Comparison of ENCODE assay signal across 8 cellular contexts in genomic region chr14:100240725-100241032, GRCh38. TPM values are rescaled to one million over a fixed set of nuclear protein-coding genes. Genes with fewer than 3 reads are reported as not detected.
A peak's percentile ranks its signal among the peaks of the same experiment; 100 is the strongest.
DNase-seq lines count a peak whose midpoint lies in the region; ATAC-seq and TF ChIP-seq lines count a peak whose summit lies in the region.

No MANE protein-coding gene starts in this region.

- peak overlapping the region; percentile 49 to 63 for H3K4me3 ChIP-seq in muscle layer of colon (ENCODE audit: low read depth in 1 of 2, low read length in 2 of 2)

- peak overlapping the region; percentile 99 for H3K9ac ChIP-seq in muscle layer of colon (ENCODE audit: low read length)

- H3K27ac ChIP-seq in muscle layer of colon (ENCODE audit: low read depth, low read length): peak overlapping the region; percentile 68

- H3K27me3 ChIP-seq in muscle layer of colon (ENCODE audit: control insufficient read depth in 1 of 2, insufficient read depth in 2 of 2, low read length in 2 of 2): no peaks in the 10 kb centered on the region

- peak overlapping the region; percentile 89 for H3K4me3 Mint-ChIP-seq in stimulated activated naive CD8-positive, alpha-beta T cell treated with anti-CD3 and anti-CD28 coated beads, Interleukin-15, Interleukin-2, amounts not matched to agents 100 ng/mL and 50 ng/mL, for 24 hours
- H3K4me3 Mint-ChIP-seq in chondrocyte (ENCODE audit: unreplicated experiment): peak overlapping the region; percentile 73

- ATAC-seq in stimulated activated naive CD8-positive, alpha-beta T cell treated with anti-CD3 and anti-CD28 coated beads, Interleukin-15, Interleukin-2, amounts not matched to agents 100 U/mL and 50 U/mL, for 24 hours: no peak
- ATAC-seq in HG03196 (IDR thresholded peaks at IDR 0.05; ENCODE audit: unreplicated experiment): no peak

- H3K36me3 ChIP-seq in muscle layer of colon (ENCODE audit: insufficient read depth, low read length): no peaks in the 10 kb centered on the region

- no peaks in the 10 kb centered on the region for H3K9me3 ChIP-seq in muscle layer of colon (ENCODE audit: low read length)

- peaks cover 43% of the 10 kb centered on the region for H3K4me1 ChIP-seq in muscle layer of colon (ENCODE audit: insufficient read depth, low read length)

- DNase-seq in stimulated activated naive CD8-positive, alpha-beta T cell treated with anti-CD3 and anti-CD28 coated beads, Interleukin-15, Interleukin-2, amounts not matched to agents 100 U/mL and 50 U/mL, for 24 hours: no peak
- DNase-seq in chondrocyte (ENCODE audit: low spot score): no peak
- DNase-seq in ureter (ENCODE audit: low spot score): no peak
- DNase-seq in SK-N-DZ (ENCODE audit: low spot score): no peak
- no peak for DNase-seq in AG08396 (ENCODE audit: low spot score)

- H3K4me1 Mint-ChIP-seq in stimulated activated naive CD8-positive, alpha-beta T cell treated with anti-CD3 and anti-CD28 coated beads, Interleukin-15, Interleukin-2, amounts not matched to agents 100 ng/mL and 50 ng/mL, for 24 hours (ENCODE audit: low read depth): peaks cover 64% of the 10 kb centered on the region
- peaks cover 48% of the 10 kb centered on the region for H3K4me1 Mint-ChIP-seq in chondrocyte (ENCODE audit: low read depth)

- peaks cover 52% of the 10 kb centered on the region for H3K36me3 Mint-ChIP-seq in stimulated activated naive CD8-positive, alpha-beta T cell treated with anti-CD3 and anti-CD28 coated beads, Interleukin-15, Interleukin-2, amounts not matched to agents 100 ng/mL and 50 ng/mL, for 24 hours (ENCODE audit: low read depth)
- no peaks in the 10 kb centered on the region for H3K36me3 Mint-ChIP-seq in chondrocyte (ENCODE audit: low read depth)

- H3K27ac Mint-ChIP-seq in stimulated activated naive CD8-positive, alpha-beta T cell treated with anti-CD3 and anti-CD28 coated beads, Interleukin-15, Interleukin-2, amounts not matched to agents 100 ng/mL and 50 ng/mL, for 24 hours: peak overlapping the region; percentile 91
- peak overlapping the region; percentile 91 for H3K27ac Mint-ChIP-seq in chondrocyte (ENCODE audit: unreplicated experiment)

- no peaks in the 10 kb centered on the region for H3K27me3 Mint-ChIP-seq in stimulated activated naive CD8-positive, alpha-beta T cell treated with anti-CD3 and anti-CD28 coated beads, Interleukin-15, Interleukin-2, amounts not matched to agents 100 ng/mL and 50 ng/mL, for 24 hours
- no peaks in the 10 kb centered on the region for H3K27me3 Mint-ChIP-seq in chondrocyte (ENCODE audit: low read depth)

- no peaks in the 10 kb centered on the region for H3K9me3 Mint-ChIP-seq in stimulated activated naive CD8-positive, alpha-beta T cell treated with anti-CD3 and anti-CD28 coated beads, Interleukin-15, Interleukin-2, amounts not matched to agents 100 ng/mL and 50 ng/mL, for 24 hours
- no peaks in the 10 kb centered on the region for H3K9me3 Mint-ChIP-seq in chondrocyte (ENCODE audit: low read depth)

- no peak for TF ChIP-seq CTCF in chondrocyte (IDR thresholded peaks at IDR 0.05)

RNA-seq across cellular contexts. Expression of gene YY1, which starts 1.7 kb away (rescaled TPM):
- total RNA-seq in chondrocyte (69.8 to 72.8 TPM (median 70.0 TPM) in 3 replicates), ureter (79.4 TPM)
- polyA plus RNA-seq in SK-N-DZ (2014; cell fraction: cytosol; rRNA removed): 25.7 and 28.4 TPM in 2 replicates
- 24.4 and 31.4 TPM in 2 replicates for polyA plus RNA-seq in SK-N-DZ (2014; cell fraction: nucleus; rRNA removed)
